In genomic region chr2:112794131-112794733, GRCh38 we compare ENCODE assay signal across 2 cellular contexts.
TF ChIP-seq lines count a peak whose summit lies in the region.

No MANE protein-coding gene starts in this region.

TF ChIP-seq in IMR-90, 13 proteins besides CTCF, POLR2A, EP300 and RAD21:
- TF ChIP-seq CEBPB (IDR thresholded peaks at IDR 0.05; ENCODE audit: low read depth, low read length) (peak; percentile 99), MXI1 (IDR thresholded peaks at IDR 0.05; ENCODE audit: borderline replicate concordance, low read depth, low read length) (no peak), FOS (IDR thresholded peaks at IDR 0.05; ENCODE audit: low read depth, low read length) (no peak), MAZ (IDR thresholded peaks at IDR 0.05; ENCODE audit: borderline replicate concordance, low read depth, low read length) (no peak), BHLHE40 (IDR thresholded peaks at IDR 0.05; ENCODE audit: low read depth, low read length) (peak; percentile 84), ELK1 (IDR thresholded peaks at IDR 0.05; ENCODE audit: borderline replicate concordance, low read depth, low read length) (no peak), RFX5 (IDR thresholded peaks at IDR 0.05; ENCODE audit: low read depth, low read length) (no peak), SMC3 (IDR thresholded peaks at IDR 0.05; ENCODE audit: low read depth, low read length) (no peak), RCOR1 (IDR thresholded peaks at IDR 0.05; ENCODE audit: insufficient replicate concordance, low read length) (no peak), CHD1 (IDR thresholded peaks at IDR 0.05; ENCODE audit: low read depth, low read length) (no peak), MAFK (IDR thresholded peaks at IDR 0.05; ENCODE audit: low read depth, low read length) (peak; percentile 78), NFE2L2 (IDR thresholded peaks at IDR 0.05; ENCODE audit: low read depth, low read length) (peak; percentile 88), USF2 (IDR thresholded peaks at IDR 0.05; ENCODE audit: low read depth, low read length) (peak; percentile 90)

TF ChIP-seq in HepG2, 621 proteins besides CTCF, POLR2A, EP300 and RAD21 (continues in another document):
- 0 out of 2 replicates have a peak, but pooled peaks have one; percentile 16 for TF ChIP-seq RXRB (CRISPR knock-in tag; IDR thresholded peaks at IDR 0.05; ENCODE audit: borderline replicate concordance)
- TF ChIP-seq MAFK (conservative IDR thresholded peaks at IDR 0.05 in 1 of 2, IDR thresholded peaks at IDR 0.05 in 1 of 2; ENCODE audit: low read length in 2 of 2): no peak
- no peak for TF ChIP-seq TFE3 (CRISPR knock-in tag; IDR thresholded peaks at IDR 0.05)
- TF ChIP-seq HNRNPL (IDR thresholded peaks at IDR 0.05; ENCODE audit: low read depth, low read length): no peak
- no peak for TF ChIP-seq ZBTB34 (CRISPR knock-in tag; IDR thresholded peaks at IDR 0.05)
- no peak for TF ChIP-seq GABPA (IDR thresholded peaks at IDR 0.05; ENCODE audit: low read depth, low read length)
- TF ChIP-seq GABPA (CRISPR knock-in tag; IDR thresholded peaks at IDR 0.05; ENCODE audit: low read depth): 0 out of 2 replicates have a peak, but pooled peaks have one; percentile 31
- TF ChIP-seq ZBTB10 (CRISPR knock-in tag; IDR thresholded peaks at IDR 0.05; ENCODE audit: borderline replicate concordance): no peak
- no peak for TF ChIP-seq ZNF607 (CRISPR knock-in tag; IDR thresholded peaks at IDR 0.05; ENCODE audit: borderline replicate concordance)
- peak; percentile 45; the same call in 1 of the 2 replicates for TF ChIP-seq CBX5 (CRISPR knock-in tag; IDR thresholded peaks at IDR 0.05; ENCODE audit: borderline replicate concordance)
- no peak for TF ChIP-seq ZNF652 (CRISPR knock-in tag; IDR thresholded peaks at IDR 0.05; ENCODE audit: borderline replicate concordance, low read depth)
- TF ChIP-seq BRF2 (CRISPR knock-in tag; IDR thresholded peaks at IDR 0.05): no peak
- TF ChIP-seq HDAC6 (IDR thresholded peaks at IDR 0.05; ENCODE audit: low read depth, low read length): no peak
- no peak for TF ChIP-seq ZNF251 (CRISPR knock-in tag; IDR thresholded peaks at IDR 0.05)
- TF ChIP-seq HMG20A (CRISPR knock-in tag; IDR thresholded peaks at IDR 0.05; ENCODE audit: borderline replicate concordance): 0 out of 2 replicates have a peak, but pooled peaks have one; percentile 15
- no peak for TF ChIP-seq RERE (CRISPR knock-in tag; IDR thresholded peaks at IDR 0.05; ENCODE audit: low read depth)
- no peak for TF ChIP-seq SMAD1 (CRISPR knock-in tag; IDR thresholded peaks at IDR 0.05; ENCODE audit: borderline replicate concordance, low read depth)
- no peak for TF ChIP-seq ZNF224 (CRISPR knock-in tag; IDR thresholded peaks at IDR 0.05)
- no peak for TF ChIP-seq HDAC2 (CRISPR knock-in tag; IDR thresholded peaks at IDR 0.05)
- no peak for TF ChIP-seq ZNF563 (CRISPR knock-in tag; IDR thresholded peaks at IDR 0.05)
- TF ChIP-seq ZBTB44 (CRISPR knock-in tag; IDR thresholded peaks at IDR 0.05): no peak
- TF ChIP-seq IRF2 (CRISPR knock-in tag; IDR thresholded peaks at IDR 0.05): no peak
- no peak for TF ChIP-seq ZFP62 (CRISPR knock-in tag; IDR thresholded peaks at IDR 0.05)
- no peak for TF ChIP-seq ZBTB1 (CRISPR knock-in tag; IDR thresholded peaks at IDR 0.05; ENCODE audit: borderline replicate concordance)
- TF ChIP-seq FOXA3 (CRISPR knock-in tag; IDR thresholded peaks at IDR 0.05): peak; percentile 30; the same call in 1 of the 2 replicates
- no peak for TF ChIP-seq KLF13 (CRISPR knock-in tag; IDR thresholded peaks at IDR 0.05)
- TF ChIP-seq ZNF331 (CRISPR knock-in tag; IDR thresholded peaks at IDR 0.05): no peak; the same call in 1 of the 2 replicates
- TF ChIP-seq GABPB1 (CRISPR knock-in tag; IDR thresholded peaks at IDR 0.05): peak; percentile 59; the same call in 1 of the 2 replicates
- no peak for TF ChIP-seq ZNF792 (CRISPR knock-in tag; IDR thresholded peaks at IDR 0.05)
- no peak for TF ChIP-seq GLI4 (CRISPR knock-in tag; IDR thresholded peaks at IDR 0.05; ENCODE audit: borderline replicate concordance)
- no peak for TF ChIP-seq SMARCE1 (IDR thresholded peaks at IDR 0.05; ENCODE audit: borderline replicate concordance)
- TF ChIP-seq ATF4 (CRISPR knock-in tag; IDR thresholded peaks at IDR 0.05): peak; percentile 34 to 98; a peak in 2 of 4 replicates
- TF ChIP-seq ZNF317 (CRISPR knock-in tag; IDR thresholded peaks at IDR 0.05): no peak
- TF ChIP-seq JDP2 (CRISPR knock-in tag; IDR thresholded peaks at IDR 0.05; ENCODE audit: borderline replicate concordance): no peak
- no peak for TF ChIP-seq ATF7-NPFF (CRISPR knock-in tag; IDR thresholded peaks at IDR 0.05; ENCODE audit: low read depth)
- TF ChIP-seq HNF1A (IDR thresholded peaks at IDR 0.05; ENCODE audit: low read depth): no peak
- TF ChIP-seq HNF1A (CRISPR knock-in tag; IDR thresholded peaks at IDR 0.05; ENCODE audit: borderline replicate concordance): no peak
- TF ChIP-seq ZNF780A (CRISPR knock-in tag; IDR thresholded peaks at IDR 0.05): no peak
